1 cellular context compared by ENCODE assay signal in genomic region chr1:9295884-9296283, GRCh38.
TF ChIP-seq lines count a peak whose summit lies in the region.

No MANE protein-coding gene starts in this region.

TF ChIP-seq in GM23338, 12 proteins besides CTCF, POLR2A, EP300 and RAD21 (continued from another document):
- no peak for TF ChIP-seq ZNF462 (CRISPR knock-in tag; IDR thresholded peaks at IDR 0.05)
- TF ChIP-seq POLR2AphosphoS5 (IDR thresholded peaks at IDR 0.05; ENCODE audit: low read depth): no peak
- TF ChIP-seq CREB1 (CRISPR knock-in tag; IDR thresholded peaks at IDR 0.05; ENCODE audit: low read depth): no peak
- TF ChIP-seq ETS1 (IDR thresholded peaks at IDR 0.05): no peak
- TF ChIP-seq EZH2 (IDR thresholded peaks at IDR 0.05; ENCODE audit: low read depth, unreplicated experiment): no peak
